Comparison of ENCODE assay signal across 8 cellular contexts in genomic region chr11:134223836-134224709, GRCh38. TPM values are rescaled to one million over a fixed set of nuclear protein-coding genes. Genes with fewer than 3 reads are reported as not detected.
DNase-seq lines count a peak whose midpoint lies in the region; ATAC-seq and TF ChIP-seq lines count a peak whose summit lies in the region.

Gene NCAPD3, minus strand, starts transcription at chr11:134223967. Its CDS starts 41 bp downstream, at chr11:134223926.
Gene VPS26B, plus strand, starts transcription at chr11:134224671. Its CDS starts 452 bp downstream, at chr11:134225123.

- H3K36me3 Mint-ChIP-seq in activated naive CD4-positive, alpha-beta T cell treated with anti-CD3 and anti-CD28 coated beads, Interleukin-2, amount 50 U/mL, for 72 hours: peaks cover 27 to 36% of the 10 kb centered on the region in 2 donors

- peak within 1 kb of the TSS; percentile 93 for H3K4me3 ChIP-seq in GM08714 (ENCODE audit: low read length)
- peak within 1 kb of the TSS; percentile 89 to 96 for H3K4me3 ChIP-seq in testis

- peak; percentile 98 for DNase-seq in NCI-H1092 treated with DMSO at 0.1 percent for 48 hours (lab: John Stamatoyannopoulos, UW)
- peak; percentile 91 for DNase-seq in SKM-1 (lab: John Stamatoyannopoulos, UW; ENCODE audit: unreplicated experiment)
- peak; percentile 94 to 96 for DNase-seq in activated naive CD4-positive, alpha-beta T cell treated with anti-CD3 and anti-CD28 coated beads, Interleukin-2, amount 50 U/mL, for 72 hours (ENCODE audit: low spot score in 2 of 2)
- peak; percentile 74 for DNase-seq in glomerular endothelial cell (ENCODE audit: extremely low read depth, low read depth, low spot score)
- peak; percentile 89 for DNase-seq in omental fat pad (ENCODE audit: low spot score)
- peak; percentile 99 for DNase-seq in testis

- peak; percentile 93 for TF ChIP-seq POLR2A in testis (IDR thresholded peaks at IDR 0.05)

- no peaks in the 10 kb centered on the region for H3K9me3 ChIP-seq in testis

- WGBS in testis, 2 donors: 0 to 1% methylated on average over 19 to 61 of the region's 89 CpGs

- intact Hi-C loops in testis (cut with DNase I; ENCODE audit: low total_unique reads): no loop called here

- H3K36me3 ChIP-seq in testis (ENCODE audit: low read depth, missing control alignments): no peaks in the 10 kb centered on the region

- H3K9me3 Mint-ChIP-seq in activated naive CD4-positive, alpha-beta T cell treated with anti-CD3 and anti-CD28 coated beads, Interleukin-2, amount 50 U/mL, for 72 hours: no peaks in the 10 kb centered on the region

- peak within 1 kb of the TSS; percentile 98 to 99 for H3K27ac Mint-ChIP-seq in activated naive CD4-positive, alpha-beta T cell treated with anti-CD3 and anti-CD28 coated beads, Interleukin-2, amount 50 U/mL, for 72 hours

- TF ChIP-seq CTCF in omental fat pad (IDR thresholded peaks at IDR 0.05): no peak
- TF ChIP-seq CTCF in testis (IDR thresholded peaks at IDR 0.05): peak in 1 of 3 experiments; percentile 24

- ATAC-seq in HG02610 (IDR thresholded peaks at IDR 0.05; ENCODE audit: unreplicated experiment): peak; percentile 83
- ATAC-seq in activated naive CD4-positive, alpha-beta T cell treated with anti-CD3 and anti-CD28 coated beads, Interleukin-2, amount 50 U/mL, for 72 hours: peak; percentile 82
- ATAC-seq in omental fat pad (ENCODE audit: low FRiP score): peak; percentile 94

- peak within 1 kb of the TSS; percentile 95 to 99 for H3K27ac ChIP-seq in testis

- H3K27me3 ChIP-seq in testis: no peaks in the 10 kb centered on the region

- H3K4me1 ChIP-seq in testis: peaks cover 24% of the 10 kb centered on the region

RNA-seq across cellular contexts. Expression of gene NCAPD3, which starts in this region (rescaled TPM):
- 100 to 1,000 TPM in 1 of 2 donors, 10 to 100 TPM in 1; 93.7 to 169 TPM for total RNA-seq in activated naive CD4-positive, alpha-beta T cell treated with anti-CD3 and anti-CD28 coated beads, Interleukin-2, amount 50 U/mL, for 72 hours
- total RNA-seq in glomerular endothelial cell (11.2 and 14.4 TPM in 2 replicates), omental fat pad (10 to 100 TPM; 10.4 to 14.3 (median 11.2) TPM), testis (10 to 100 TPM; 69.3 to 82.9 TPM)
- 30.8 TPM for polyA plus RNA-seq in testis (ENCODE audit: insufficient read depth, low read depth, low replicate concordance)

RNA-seq across cellular contexts. Expression of gene VPS26B, which starts in this region (rescaled TPM):
- total RNA-seq in activated naive CD4-positive, alpha-beta T cell treated with anti-CD3 and anti-CD28 coated beads, Interleukin-2, amount 50 U/mL, for 72 hours: 10 to 100 TPM; 38.5 to 39.2 TPM
- total RNA-seq in glomerular endothelial cell (38.7 and 54.0 TPM in 2 replicates), omental fat pad (10 to 100 TPM; 25.4 to 52.8 (median 37.0) TPM), testis (10 to 100 TPM; 74.0 to 84.1 TPM)
- polyA plus RNA-seq in testis (ENCODE audit: insufficient read depth, low read depth, low replicate concordance): 54.2 TPM

Comparison
In these comparisons a context has a peak if more than half of its experiments do, and no peak if none do; other contexts are left out.
1. Peak in every context shown above with its lines: DNase-seq, ATAC-seq, H3K4me3 ChIP-seq and H3K27ac ChIP-seq.